In the genomic region with DNA sequence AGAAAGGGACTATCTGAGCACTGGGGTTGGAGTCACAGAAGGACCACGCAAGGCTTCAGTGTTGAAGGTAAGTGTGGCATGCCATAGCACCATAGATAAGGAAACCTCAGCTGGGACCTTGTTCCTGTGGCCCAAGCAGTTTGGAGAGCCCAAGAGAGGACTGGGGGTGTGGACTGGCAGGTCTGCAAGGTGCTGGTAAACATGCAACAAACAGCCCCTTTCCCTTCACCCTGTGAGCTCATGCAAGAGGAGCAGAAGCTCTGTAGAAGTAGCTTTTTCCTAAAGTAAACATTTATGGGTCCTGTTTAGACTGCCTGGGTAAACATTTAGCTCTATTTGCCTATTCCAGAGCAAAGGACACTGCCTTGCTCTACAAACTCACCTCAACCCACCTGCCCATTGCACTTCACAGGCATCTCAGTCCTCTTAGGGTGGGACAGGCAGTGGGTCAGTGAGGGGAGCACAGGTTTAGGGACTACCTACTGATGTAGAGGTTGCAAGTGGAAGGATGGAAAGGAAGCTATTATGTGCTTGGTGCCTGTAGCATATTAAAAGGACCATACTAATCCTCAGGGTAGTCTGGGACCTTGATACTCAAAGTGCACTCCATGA, we compare ENCODE assay signal across 1 cellular context.
TF ChIP-seq lines count a peak whose summit lies in the region.

No MANE protein-coding gene starts in this region.

TF ChIP-seq in HepG2, 621 proteins besides CTCF, POLR2A, EP300 and RAD21 (continues in another document):
- TF ChIP-seq, protein P1, sequence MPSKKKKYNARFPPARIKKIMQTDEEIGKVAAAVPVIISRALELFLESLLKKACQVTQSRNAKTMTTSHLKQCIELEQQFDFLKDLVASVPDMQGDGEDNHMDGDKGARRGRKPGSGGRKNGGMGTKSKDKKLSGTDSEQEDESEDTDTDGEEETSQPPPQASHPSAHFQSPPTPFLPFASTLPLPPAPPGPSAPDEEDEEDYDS (CRISPR knock-in tag; IDR thresholded peaks at IDR 0.05) = no peak
- TF ChIP-seq NKX3-1 (CRISPR knock-in tag; IDR thresholded peaks at IDR 0.05) (0 out of 2 replicates have a peak, but pooled peaks have one; percentile 59), ZBTB1 (CRISPR knock-in tag; IDR thresholded peaks at IDR 0.05; ENCODE audit: borderline replicate concordance) (no peak), ZNF550 (CRISPR knock-in tag; IDR thresholded peaks at IDR 0.05; ENCODE audit: borderline replicate concordance) (peak; percentile 22; the same call in 1 of the 2 replicates), ZNF280B (CRISPR knock-in tag; IDR thresholded peaks at IDR 0.05; ENCODE audit: borderline replicate concordance) (no peak), DNMT3B (CRISPR knock-in tag; conservative IDR thresholded peaks at IDR 0.05) (0 out of 2 replicates have a peak, but pooled peaks have one; percentile 40), PCBP2 (optimal IDR thresholded peaks at IDR 0.05; ENCODE audit: low read depth, low read length, poor library complexity, severe bottlenecking) (no peak), HIVEP1 (CRISPR knock-in tag; IDR thresholded peaks at IDR 0.05) (no peak), KLF15 (CRISPR knock-in tag; IDR thresholded peaks at IDR 0.05; ENCODE audit: borderline replicate concordance) (no peak), NCOA5 (CRISPR knock-in tag; IDR thresholded peaks at IDR 0.05) (no peak), TOPORS (CRISPR knock-in tag; IDR thresholded peaks at IDR 0.05) (no peak), ELF1 (CRISPR knock-in tag; IDR thresholded peaks at IDR 0.05) (peak; percentile 11; the same call in 1 of the 2 replicates), ZNF792 (CRISPR knock-in tag; IDR thresholded peaks at IDR 0.05) (peak; percentile 81; the same call in 1 of the 2 replicates), WIZ (CRISPR knock-in tag; IDR thresholded peaks at IDR 0.05) (no peak), MIER2 (CRISPR knock-in tag; IDR thresholded peaks at IDR 0.05) (no peak), KAT2B (IDR thresholded peaks at IDR 0.05; ENCODE audit: borderline replicate concordance, low read depth, low read length) (no peak), DPF2 (CRISPR knock-in tag; IDR thresholded peaks at IDR 0.05; ENCODE audit: borderline replicate concordance, low read depth) (peak; percentile 86; the same call in 1 of the 2 replicates), NR2C2 (CRISPR knock-in tag; IDR thresholded peaks at IDR 0.05; ENCODE audit: borderline replicate concordance) (no peak; the same call in 1 of the 2 replicates), NFKBIZ (CRISPR knock-in tag; IDR thresholded peaks at IDR 0.05) (peak; percentile 70; the same call in 1 of the 2 replicates), MYC (CRISPR knock-in tag; IDR thresholded peaks at IDR 0.05; ENCODE audit: borderline replicate concordance) (no peak), SP4 (CRISPR knock-in tag; IDR thresholded peaks at IDR 0.05) (peak; percentile 52; the same call in 1 of the 2 replicates), REL (CRISPR knock-in tag; conservative IDR thresholded peaks at IDR 0.05) (no peak), TOE1 (CRISPR knock-in tag; IDR thresholded peaks at IDR 0.05) (no peak), FOXA1 (IDR thresholded peaks at IDR 0.05) (peak; percentile 64; the same call in 1 of the 2 replicates), FOXA1 (CRISPR knock-in tag; IDR thresholded peaks at IDR 0.05) (peak; percentile 78), GATAD1 (CRISPR knock-in tag; IDR thresholded peaks at IDR 0.05) (no peak), ZNF747 (CRISPR knock-in tag; IDR thresholded peaks at IDR 0.05; ENCODE audit: borderline replicate concordance) (peak; percentile 79; the same call in 1 of the 2 replicates), RCOR2 (CRISPR knock-in tag; IDR thresholded peaks at IDR 0.05) (0 out of 2 replicates have a peak, but pooled peaks have one; percentile 19), ATF7 (IDR thresholded peaks at IDR 0.05) (no peak), ATF7 (CRISPR knock-in tag; IDR thresholded peaks at IDR 0.05) (0 out of 2 replicates have a peak, but pooled peaks have one; percentile 50), NFYB (CRISPR knock-in tag; IDR thresholded peaks at IDR 0.05) (no peak), THAP11 (CRISPR knock-in tag; IDR thresholded peaks at IDR 0.05) (peak; percentile 56), NR2F2 (IDR thresholded peaks at IDR 0.05; ENCODE audit: borderline replicate concordance, low read depth) (no peak), ZFP1 (CRISPR knock-in tag; IDR thresholded peaks at IDR 0.05) (0 out of 2 replicates have a peak, but pooled peaks have one; percentile 49), SOX6 (IDR thresholded peaks at IDR 0.05) (no peak), SOX6 (CRISPR knock-in tag; IDR thresholded peaks at IDR 0.05) (peak; percentile 82), ZFP62 (CRISPR knock-in tag; IDR thresholded peaks at IDR 0.05) (no peak), IKZF4 (CRISPR knock-in tag; IDR thresholded peaks at IDR 0.05; ENCODE audit: borderline replicate concordance, low read depth, not compliant biosample characterization) (peak; percentile 48), ZNF672 (CRISPR knock-in tag; IDR thresholded peaks at IDR 0.05) (no peak), MAFF (IDR thresholded peaks at IDR 0.05; ENCODE audit: low read depth, low read length) (0 out of 2 replicates have a peak, but pooled peaks have one; percentile 3), ZNF441 (CRISPR knock-in tag; IDR thresholded peaks at IDR 0.05; ENCODE audit: borderline replicate concordance) (no peak), TARDBP (CRISPR knock-in tag; IDR thresholded peaks at IDR 0.05) (no peak)
- TF ChIP-seq, protein P2, sequence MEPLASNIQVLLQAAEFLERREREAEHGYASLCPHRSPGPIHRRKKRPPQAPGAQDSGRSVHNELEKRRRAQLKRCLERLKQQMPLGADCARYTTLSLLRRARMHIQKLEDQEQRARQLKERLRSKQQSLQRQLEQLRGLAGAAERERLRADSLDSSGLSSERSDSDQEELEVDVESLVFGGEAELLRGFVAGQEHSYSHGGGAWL (CRISPR knock-in tag; IDR thresholded peaks at IDR 0.05) = no peak
- TF ChIP-seq, protein P3, sequence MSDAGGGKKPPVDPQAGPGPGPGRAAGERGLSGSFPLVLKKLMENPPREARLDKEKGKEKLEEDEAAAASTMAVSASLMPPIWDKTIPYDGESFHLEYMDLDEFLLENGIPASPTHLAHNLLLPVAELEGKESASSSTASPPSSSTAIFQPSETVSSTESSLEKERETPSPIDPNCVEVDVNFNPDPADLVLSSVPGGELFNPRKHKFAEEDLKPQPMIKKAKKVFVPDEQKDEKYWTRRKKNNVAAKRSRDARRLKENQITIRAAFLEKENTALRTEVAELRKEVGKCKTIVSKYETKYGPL (CRISPR knock-in tag; IDR thresholded peaks at IDR 0.05) = no peak
- TF ChIP-seq, protein P4, sequence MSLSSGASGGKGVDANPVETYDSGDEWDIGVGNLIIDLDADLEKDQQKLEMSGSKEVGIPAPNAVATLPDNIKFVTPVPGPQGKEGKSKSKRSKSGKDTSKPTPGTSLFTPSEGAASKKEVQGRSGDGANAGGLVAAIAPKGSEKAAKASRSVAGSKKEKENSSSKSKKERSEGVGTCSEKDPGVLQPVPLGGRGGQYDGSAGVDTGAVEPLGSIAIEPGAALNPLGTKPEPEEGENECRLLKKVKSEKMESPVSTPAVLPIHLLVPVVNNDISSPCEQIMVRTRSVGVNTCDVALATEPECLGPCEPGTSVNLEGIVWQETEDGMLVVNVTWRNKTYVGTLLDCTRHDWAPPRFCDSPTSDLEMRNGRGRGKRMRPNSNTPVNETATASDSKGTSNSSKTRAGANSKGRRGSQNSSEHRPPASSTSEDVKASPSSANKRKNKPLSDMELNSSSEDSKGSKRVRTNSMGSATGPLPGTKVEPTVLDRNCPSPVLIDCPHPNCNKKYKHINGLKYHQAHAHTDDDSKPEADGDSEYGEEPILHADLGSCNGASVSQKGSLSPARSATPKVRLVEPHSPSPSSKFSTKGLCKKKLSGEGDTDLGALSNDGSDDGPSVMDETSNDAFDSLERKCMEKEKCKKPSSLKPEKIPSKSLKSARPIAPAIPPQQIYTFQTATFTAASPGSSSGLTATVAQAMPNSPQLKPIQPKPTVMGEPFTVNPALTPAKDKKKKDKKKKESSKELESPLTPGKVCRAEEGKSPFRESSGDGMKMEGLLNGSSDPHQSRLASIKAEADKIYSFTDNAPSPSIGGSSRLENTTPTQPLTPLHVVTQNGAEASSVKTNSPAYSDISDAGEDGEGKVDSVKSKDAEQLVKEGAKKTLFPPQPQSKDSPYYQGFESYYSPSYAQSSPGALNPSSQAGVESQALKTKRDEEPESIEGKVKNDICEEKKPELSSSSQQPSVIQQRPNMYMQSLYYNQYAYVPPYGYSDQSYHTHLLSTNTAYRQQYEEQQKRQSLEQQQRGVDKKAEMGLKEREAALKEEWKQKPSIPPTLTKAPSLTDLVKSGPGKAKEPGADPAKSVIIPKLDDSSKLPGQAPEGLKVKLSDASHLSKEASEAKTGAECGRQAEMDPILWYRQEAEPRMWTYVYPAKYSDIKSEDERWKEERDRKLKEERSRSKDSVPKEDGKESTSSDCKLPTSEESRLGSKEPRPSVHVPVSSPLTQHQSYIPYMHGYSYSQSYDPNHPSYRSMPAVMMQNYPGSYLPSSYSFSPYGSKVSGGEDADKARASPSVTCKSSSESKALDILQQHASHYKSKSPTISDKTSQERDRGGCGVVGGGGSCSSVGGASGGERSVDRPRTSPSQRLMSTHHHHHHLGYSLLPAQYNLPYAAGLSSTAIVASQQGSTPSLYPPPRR (CRISPR knock-in tag; IDR thresholded peaks at IDR 0.05; ENCODE audit: borderline replicate concordance) = peak; percentile 80; the same call in 1 of the 2 replicates
- TF ChIP-seq, protein P5, sequence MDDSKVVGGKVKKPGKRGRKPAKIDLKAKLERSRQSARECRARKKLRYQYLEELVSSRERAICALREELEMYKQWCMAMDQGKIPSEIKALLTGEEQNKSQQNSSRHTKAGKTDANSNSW (CRISPR knock-in tag; IDR thresholded peaks at IDR 0.05; ENCODE audit: borderline replicate concordance) = no peak
- TF ChIP-seq, protein P6, sequence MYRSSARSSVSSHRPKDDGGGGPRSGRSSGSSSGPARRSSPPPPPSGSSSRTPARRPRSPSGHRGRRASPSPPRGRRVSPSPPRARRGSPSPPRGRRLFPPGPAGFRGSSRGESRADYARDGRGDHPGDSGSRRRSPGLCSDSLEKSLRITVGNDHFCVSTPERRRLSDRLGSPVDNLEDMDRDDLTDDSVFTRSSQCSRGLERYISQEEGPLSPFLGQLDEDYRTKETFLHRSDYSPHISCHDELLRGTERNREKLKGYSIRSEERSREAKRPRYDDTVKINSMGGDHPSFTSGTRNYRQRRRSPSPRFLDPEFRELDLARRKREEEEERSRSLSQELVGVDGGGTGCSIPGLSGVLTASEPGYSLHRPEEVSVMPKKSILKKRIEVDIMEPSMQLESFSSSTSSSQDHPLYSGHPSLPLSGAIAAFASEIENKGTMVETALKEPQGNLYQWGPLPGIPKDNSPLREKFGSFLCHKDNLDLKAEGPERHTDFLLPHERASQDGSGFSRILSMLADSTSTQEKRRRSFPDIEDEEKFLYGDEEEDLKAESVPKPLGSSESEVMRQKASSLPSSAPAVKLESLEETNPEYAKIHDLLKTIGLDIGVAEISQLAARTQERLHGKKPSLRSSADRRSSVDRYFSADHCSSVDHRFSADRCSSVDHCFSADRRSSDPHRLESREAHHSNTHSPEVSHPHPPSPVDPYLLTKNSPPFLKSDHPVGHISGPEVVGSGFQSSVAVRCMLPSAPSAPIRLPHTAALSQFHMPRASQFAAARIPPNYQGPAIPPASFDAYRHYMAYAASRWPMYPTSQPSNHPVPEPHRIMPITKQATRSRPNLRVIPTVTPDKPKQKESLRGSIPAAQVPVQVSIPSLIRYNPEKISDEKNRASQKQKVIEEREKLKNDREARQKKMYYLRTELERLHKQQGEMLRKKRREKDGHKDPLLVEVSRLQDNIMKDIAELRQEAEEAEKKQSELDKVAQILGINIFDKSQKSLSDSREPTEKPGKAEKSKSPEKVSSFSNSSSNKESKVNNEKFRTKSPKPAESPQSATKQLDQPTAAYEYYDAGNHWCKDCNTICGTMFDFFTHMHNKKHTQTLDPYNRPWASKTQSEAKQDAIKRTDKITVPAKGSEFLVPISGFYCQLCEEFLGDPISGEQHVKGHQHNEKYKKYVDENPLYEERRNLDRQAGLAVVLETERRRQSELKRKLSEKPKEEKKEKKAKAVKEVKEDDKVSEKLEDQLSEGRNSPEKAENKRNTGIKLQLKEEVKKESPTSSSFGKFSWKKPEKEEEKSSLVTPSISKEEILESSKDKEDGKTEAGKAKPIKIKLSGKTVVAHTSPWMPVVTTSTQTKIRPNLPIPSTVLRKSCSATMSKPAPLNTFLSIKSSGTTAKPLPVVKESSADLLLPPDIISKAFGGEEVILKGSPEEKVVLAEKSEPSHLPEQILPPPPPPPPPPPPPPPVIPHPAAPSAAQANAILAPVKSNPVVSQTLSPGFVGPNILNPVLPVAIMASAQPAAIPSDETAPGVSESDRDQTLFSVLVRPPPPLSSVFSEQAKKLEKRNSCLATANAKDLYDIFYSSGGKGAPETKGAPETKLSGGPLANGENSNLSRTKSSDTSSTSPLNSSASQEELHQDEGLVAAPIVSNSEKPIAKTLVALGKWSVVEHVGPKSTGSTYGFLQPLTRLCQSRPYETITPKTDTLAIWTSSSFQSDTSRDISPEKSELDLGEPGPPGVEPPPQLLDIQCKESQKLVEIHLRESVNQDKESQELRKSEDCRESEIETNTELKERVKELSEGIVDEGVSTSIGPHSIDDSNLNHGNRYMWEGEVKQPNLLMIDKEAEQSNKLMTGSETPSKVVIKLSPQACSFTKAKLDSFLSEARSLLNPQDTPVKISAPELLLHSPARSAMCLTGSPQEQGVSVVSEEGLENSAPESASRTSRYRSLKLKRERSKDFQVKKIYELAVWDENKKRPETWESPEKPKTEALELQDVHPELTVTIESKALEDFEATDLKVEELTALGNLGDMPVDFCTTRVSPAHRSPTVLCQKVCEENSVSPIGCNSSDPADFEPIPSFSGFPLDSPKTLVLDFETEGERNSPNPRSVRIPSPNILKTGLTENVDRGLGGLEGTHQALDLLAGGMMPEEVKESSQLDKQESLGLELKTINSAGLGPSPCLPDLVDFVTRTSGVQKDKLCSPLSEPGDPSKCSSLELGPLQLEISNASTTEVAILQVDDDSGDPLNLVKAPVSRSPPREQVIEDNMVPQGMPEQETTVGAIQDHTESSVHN (CRISPR knock-in tag; IDR thresholded peaks at IDR 0.05) = no peak
- TF ChIP-seq, protein P7, sequence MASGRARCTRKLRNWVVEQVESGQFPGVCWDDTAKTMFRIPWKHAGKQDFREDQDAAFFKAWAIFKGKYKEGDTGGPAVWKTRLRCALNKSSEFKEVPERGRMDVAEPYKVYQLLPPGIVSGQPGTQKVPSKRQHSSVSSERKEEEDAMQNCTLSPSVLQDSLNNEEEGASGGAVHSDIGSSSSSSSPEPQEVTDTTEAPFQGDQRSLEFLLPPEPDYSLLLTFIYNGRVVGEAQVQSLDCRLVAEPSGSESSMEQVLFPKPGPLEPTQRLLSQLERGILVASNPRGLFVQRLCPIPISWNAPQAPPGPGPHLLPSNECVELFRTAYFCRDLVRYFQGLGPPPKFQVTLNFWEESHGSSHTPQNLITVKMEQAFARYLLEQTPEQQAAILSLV (CRISPR knock-in tag; IDR thresholded peaks at IDR 0.05; ENCODE audit: borderline replicate concordance) = no peak
